In the genomic region with DNA sequence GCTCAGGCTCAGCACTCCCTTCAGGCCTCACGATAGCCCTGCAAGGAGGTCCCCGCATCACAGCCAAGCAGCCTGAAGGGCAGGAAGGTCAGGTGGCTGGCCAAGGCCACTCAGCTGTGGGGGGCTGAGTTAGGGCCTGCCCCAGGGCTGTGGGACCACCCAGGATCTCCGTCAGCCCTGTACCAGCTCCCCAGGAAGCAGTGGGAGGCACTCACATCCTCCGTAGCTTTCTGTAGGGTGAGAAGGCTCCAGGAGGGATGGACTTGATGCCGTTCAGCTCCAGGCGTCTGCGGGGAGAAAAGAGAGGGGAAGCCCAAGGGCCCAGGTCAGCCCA, we compare ENCODE assay signal across 17 cellular contexts.
DNase-seq lines count a peak whose midpoint lies in the region; TF ChIP-seq lines count a peak whose summit lies in the region.
"Had no signal": no experiment of that assay in that cellular context is flagged by ENCODE, and none has a peak within 500 bp of the region (broad histone marks: within the 10 kb centered on the region; RNA-seq: fewer than 3 reads in every experiment).

No MANE protein-coding gene starts in this region.

- H3K4me2 ChIP-seq in osteoblast (ENCODE audit: insufficient read depth, low read length), result no peak overlapping the region
- H3K4me2 ChIP-seq: BLaER1 had no signal

- H3K27me3 ChIP-seq in osteoblast (ENCODE audit: insufficient read depth, low read length), result no peaks in the 10 kb centered on the region
- H3K27me3 ChIP-seq: BLaER1 had no signal

- no peaks in the 10 kb centered on the region for H4K20me1 ChIP-seq in osteoblast (ENCODE audit: insufficient read depth, low read length)
- H4K20me1 ChIP-seq: BLaER1 had no signal

- no peaks in the 10 kb centered on the region for H3K36me3 ChIP-seq in osteoblast (ENCODE audit: insufficient read depth, low read length)
- H3K36me3 ChIP-seq: BLaER1, HAP-1 had no signal

- H2AFZ ChIP-seq in osteoblast (ENCODE audit: low read length), result no peak overlapping the region

- H3K4me1 ChIP-seq in osteoblast (ENCODE audit: insufficient read depth, low read length), result no peaks in the 10 kb centered on the region
- H3K4me1 ChIP-seq: BLaER1, HAP-1 had no signal

- H3K9me3 ChIP-seq in osteoblast (ENCODE audit: low read depth, low read length), result no peaks in the 10 kb centered on the region
- H3K9me3 ChIP-seq: BLaER1, HAP-1 had no signal

- H3K4me3 ChIP-seq in osteoblast (ENCODE audit: insufficient read depth, low read length), result no peak overlapping the region
- H3K4me3 ChIP-seq: BLaER1, GM12878, HAP-1 had no signal

- no peak for TF ChIP-seq CTCF in osteoblast (IDR thresholded peaks at IDR 0.05; ENCODE audit: extremely low read depth, low read depth, low read length)

- H3K27ac ChIP-seq in angular gyrus (ENCODE audit: low read depth, low read length), result peak overlapping the region; percentile 70
- peak overlapping the region; percentile 69 for H3K27ac ChIP-seq in cingulate gyrus (ENCODE audit: low read depth, low read length)
- H3K27ac ChIP-seq in osteoblast (ENCODE audit: low read depth, low read length), result no peak overlapping the region
- H3K27ac ChIP-seq: BLaER1 had no signal

- DNase-seq in osteoblast (ENCODE audit: insufficient read length, low spot score, missing footprints) (peak; percentile 31), DMS 273 (lab: John Stamatoyannopoulos, UW; ENCODE audit: unreplicated experiment) (no peak), foreskin melanocyte (no peak), hippocampal formation (lab: John Stamatoyannopoulos, UW) (no peak), H4 (ENCODE audit: low spot score) (no peak)
- DNase-seq: 8988T; Calu3; CD4-positive, alpha-beta memory T cell; DMS 273 treated with DMSO at 0.1 percent for 48 hours; DMS53; DND-41; EL had no signal

- no peaks in the 10 kb centered on the region for H3K79me2 ChIP-seq in osteoblast (ENCODE audit: insufficient read depth, low read length)
